In genomic region chr1:20696397-20697333, GRCh38 we compare ENCODE assay signal across 1 cellular context.
TF ChIP-seq lines count a peak whose summit lies in the region.

No MANE protein-coding gene starts in this region.

TF ChIP-seq in HepG2, 621 proteins besides CTCF, POLR2A, EP300 and RAD21 (continued from another document and continues in another):
- TF ChIP-seq ZBTB25 (CRISPR knock-in tag; IDR thresholded peaks at IDR 0.05) (peak; percentile 15; the same call in 1 of the 2 replicates), RNF2 (conservative IDR thresholded peaks at IDR 0.05; ENCODE audit: low read depth) (peak; percentile 75; the same call in 1 of the 2 replicates), NCOA5 (CRISPR knock-in tag; IDR thresholded peaks at IDR 0.05) (no peak), NAIF1 (CRISPR knock-in tag; IDR thresholded peaks at IDR 0.05; ENCODE audit: borderline replicate concordance) (no peak), CREM (IDR thresholded peaks at IDR 0.05) (no peak), CREM (CRISPR knock-in tag; IDR thresholded peaks at IDR 0.05) (no peak), TGIF2 (CRISPR knock-in tag; IDR thresholded peaks at IDR 0.05) (peak; percentile 58; the same call in 1 of the 2 replicates), ZBTB42 (CRISPR knock-in tag; IDR thresholded peaks at IDR 0.05) (no peak), ZNF20 (CRISPR knock-in tag; IDR thresholded peaks at IDR 0.05) (no peak), FLYWCH1 (CRISPR knock-in tag; IDR thresholded peaks at IDR 0.05) (no peak), NONO (IDR thresholded peaks at IDR 0.05) (no peak), NONO (CRISPR knock-in tag; conservative IDR thresholded peaks at IDR 0.05) (0 out of 2 replicates have a peak, but pooled peaks have one; percentile 25), WIZ (CRISPR knock-in tag; IDR thresholded peaks at IDR 0.05) (0 out of 2 replicates have a peak, but pooled peaks have one; percentile 24), THAP11 (CRISPR knock-in tag; IDR thresholded peaks at IDR 0.05) (peak; percentile 33; the same call in 1 of the 2 replicates), TBX2 (CRISPR knock-in tag; IDR thresholded peaks at IDR 0.05; ENCODE audit: borderline replicate concordance) (no peak; the same call in 1 of the 2 replicates), ZNF124 (CRISPR knock-in tag; IDR thresholded peaks at IDR 0.05) (no peak), BCLAF1 (IDR thresholded peaks at IDR 0.05) (no peak), ZSCAN30 (CRISPR knock-in tag; IDR thresholded peaks at IDR 0.05) (0 out of 2 replicates have a peak, but pooled peaks have one; percentile 16), DPF2 (CRISPR knock-in tag; IDR thresholded peaks at IDR 0.05; ENCODE audit: borderline replicate concordance, low read depth) (no peak), ZNF574 (CRISPR knock-in tag; IDR thresholded peaks at IDR 0.05) (0 out of 2 replicates have a peak, but pooled peaks have one; percentile 17), HNRNPLL (IDR thresholded peaks at IDR 0.05; ENCODE audit: low read depth, low read length, poor library complexity, severe bottlenecking) (peak; percentile 16), ZBTB26 (CRISPR knock-in tag; IDR thresholded peaks at IDR 0.05; ENCODE audit: borderline replicate concordance) (no peak), GZF1 (CRISPR knock-in tag; IDR thresholded peaks at IDR 0.05) (0 out of 2 replicates have a peak, but pooled peaks have one; percentile 51), ZNF761 (CRISPR knock-in tag; conservative IDR thresholded peaks at IDR 0.05) (no peak), PHF20 (CRISPR knock-in tag; IDR thresholded peaks at IDR 0.05) (no peak), GMEB1 (CRISPR knock-in tag; IDR thresholded peaks at IDR 0.05; ENCODE audit: borderline replicate concordance) (peak; percentile 51; the same call in 1 of the 2 replicates), ZNF180 (CRISPR knock-in tag; IDR thresholded peaks at IDR 0.05; ENCODE audit: borderline replicate concordance, low read depth) (no peak), ZSCAN12 (CRISPR knock-in tag; IDR thresholded peaks at IDR 0.05) (no peak), ZNF816 (CRISPR knock-in tag; IDR thresholded peaks at IDR 0.05; ENCODE audit: borderline replicate concordance) (no peak), ZNF589 (CRISPR knock-in tag; conservative IDR thresholded peaks at IDR 0.05) (no peak; the same call in 1 of the 2 replicates), KAT8 (CRISPR knock-in tag; IDR thresholded peaks at IDR 0.05) (no peak), ZHX2 (IDR thresholded peaks at IDR 0.05; ENCODE audit: low read depth) (no peak), ZHX2 (CRISPR knock-in tag; IDR thresholded peaks at IDR 0.05; ENCODE audit: borderline replicate concordance) (no peak), ZNF281 (CRISPR knock-in tag; IDR thresholded peaks at IDR 0.05; ENCODE audit: borderline replicate concordance) (peak; percentile 87), HDAC1 (CRISPR knock-in tag; IDR thresholded peaks at IDR 0.05) (peak; percentile 40; the same call in 1 of the 2 replicates), HCFC1 (IDR thresholded peaks at IDR 0.05; ENCODE audit: low read depth, low read length) (no peak), RFXAP (CRISPR knock-in tag; IDR thresholded peaks at IDR 0.05; ENCODE audit: borderline replicate concordance) (0 out of 2 replicates have a peak, but pooled peaks have one; percentile 30)
